ENCODE assay signal across 26 cellular contexts in genomic region chr2:29495536-29495935, GRCh38.
"Had no signal": no experiment of that assay in that cellular context is flagged by ENCODE, and none has a peak within 500 bp of the region (broad histone marks: within the 10 kb centered on the region; RNA-seq: fewer than 3 reads in every experiment).

No MANE protein-coding gene starts in this region.

- H3K9me3 ChIP-seq: colonic mucosa, esophagus squamous epithelium, heart right ventricle, left lung, ovary, prostate gland, spleen, tibial artery had no signal

- H3K4me3 ChIP-seq: colonic mucosa, dorsolateral prefrontal cortex, esophagus squamous epithelium, heart right ventricle, left lung, lung, ovary, prostate gland, spleen, tibial artery had no signal

- H3K36me3 Mint-ChIP-seq: brain, natural killer cell had no signal

- H3K27me3 ChIP-seq: colonic mucosa, left lung, ovary, spleen, tibial artery had no signal

- H3K27ac ChIP-seq: colonic mucosa, dorsolateral prefrontal cortex, esophagus squamous epithelium, heart right ventricle, left lung, ovary, prostate gland, spleen, tibial artery had no signal

- H3K4me3 Mint-ChIP-seq: activated B cell treated with CpG ODN at 0.5 μM for 24 hours; activated CD4-positive, alpha-beta memory T cell treated with anti-CD3 and anti-CD28 coated beads, Interleukin-2, amount 10 ng/mL, durations not matched to agents 7 days and 5 days; activated naive CD8-positive, alpha-beta T cell treated with anti-CD3 and anti-CD28 coated beads, Interleukin-2, amount 50 U/mL, for 24 hours; activated T-cell treated with anti-CD3 and anti-CD28 coated beads, Interleukin-2, amount 50 U/mL, for 72 hours; brain; effector memory CD8-positive, alpha-beta T cell; natural killer cell; stimulated activated naive CD8-positive, alpha-beta T cell treated with anti-CD3 and anti-CD28 coated beads, Interleukin-15, Interleukin-2, amounts not matched to agents 100 ng/mL and 50 ng/mL, for 24 hours had no signal

- H3K27ac Mint-ChIP-seq: activated B cell treated with CpG ODN at 0.5 μM for 24 hours; activated CD4-positive, alpha-beta memory T cell treated with anti-CD3 and anti-CD28 coated beads, Interleukin-2, amount 10 ng/mL, durations not matched to agents 7 days and 5 days; activated naive CD8-positive, alpha-beta T cell treated with anti-CD3 and anti-CD28 coated beads, Interleukin-2, amount 50 U/mL, for 24 hours; activated T-cell treated with anti-CD3 and anti-CD28 coated beads, Interleukin-2, amount 50 U/mL, for 72 hours; effector memory CD8-positive, alpha-beta T cell; natural killer cell; stimulated activated naive CD8-positive, alpha-beta T cell treated with anti-CD3 and anti-CD28 coated beads, Interleukin-15, Interleukin-2, amounts not matched to agents 100 ng/mL and 50 ng/mL, for 24 hours had no signal

- H3K9me3 Mint-ChIP-seq: activated B cell treated with CpG ODN at 0.5 μM for 24 hours; activated CD4-positive, alpha-beta memory T cell treated with anti-CD3 and anti-CD28 coated beads, Interleukin-2, amount 10 ng/mL, durations not matched to agents 7 days and 5 days; activated naive CD8-positive, alpha-beta T cell treated with anti-CD3 and anti-CD28 coated beads, Interleukin-2, amount 50 U/mL, for 24 hours; activated T-cell treated with anti-CD3 and anti-CD28 coated beads, Interleukin-2, amount 50 U/mL, for 72 hours; brain; effector memory CD8-positive, alpha-beta T cell; natural killer cell; stimulated activated naive CD8-positive, alpha-beta T cell treated with anti-CD3 and anti-CD28 coated beads, Interleukin-15, Interleukin-2, amounts not matched to agents 100 ng/mL and 50 ng/mL, for 24 hours had no signal

- H3K4me1 ChIP-seq: colonic mucosa, esophagus squamous epithelium, heart right ventricle, left lung, prostate gland, spleen, tibial artery had no signal

- H3K36me3 ChIP-seq: colonic mucosa, esophagus squamous epithelium, heart right ventricle, left lung, ovary, prostate gland, spleen, tibial artery had no signal

- H3K4me1 Mint-ChIP-seq: activated B cell treated with CpG ODN at 0.5 μM for 24 hours; activated naive CD8-positive, alpha-beta T cell treated with anti-CD3 and anti-CD28 coated beads, Interleukin-2, amount 50 U/mL, for 24 hours; natural killer cell had no signal

- DNase-seq: activated B cell treated with CpG ODN at 0.5 μM for 24 hours; activated CD4-positive, alpha-beta memory T cell treated with anti-CD3 and anti-CD28 coated beads, Interleukin-2, amount 10 ng/mL, durations not matched to agents 7 days and 5 days; activated CD4-positive, alpha-beta T cell treated with anti-CD3 and anti-CD28 coated beads for 48 hours; activated effector memory CD4-positive, alpha-beta T cell treated with anti-CD3 and anti-CD28 coated beads, Interleukin-2, amount 50 U/mL, for 16 hours; activated naive CD4-positive, alpha-beta T cell treated with anti-CD3 and anti-CD28 coated beads, Interleukin-2, amount 50 U/mL, for 16 hours; activated naive CD8-positive, alpha-beta T cell treated with anti-CD3 and anti-CD28 coated beads, Interleukin-2, amount 50 U/mL, for 24 hours; activated T-cell treated with anti-CD3 and anti-CD28 coated beads, Interleukin-2, amount 50 U/mL, for 72 hours; aorta; central memory CD4-positive, alpha-beta T cell; colonic mucosa; dorsolateral prefrontal cortex; effector memory CD8-positive, alpha-beta T cell; esophagus squamous epithelium; heart right ventricle; left lung; natural killer cell; ovary; spleen; stimulated activated CD4-positive, alpha-beta T cell treated with anti-CD3 and anti-CD28 coated beads, Interleukin-4, amount 100 ng/mL, for 24 hours; substantia nigra; T-helper 9 cell; tibial artery had no signal
